In the genomic region with DNA sequence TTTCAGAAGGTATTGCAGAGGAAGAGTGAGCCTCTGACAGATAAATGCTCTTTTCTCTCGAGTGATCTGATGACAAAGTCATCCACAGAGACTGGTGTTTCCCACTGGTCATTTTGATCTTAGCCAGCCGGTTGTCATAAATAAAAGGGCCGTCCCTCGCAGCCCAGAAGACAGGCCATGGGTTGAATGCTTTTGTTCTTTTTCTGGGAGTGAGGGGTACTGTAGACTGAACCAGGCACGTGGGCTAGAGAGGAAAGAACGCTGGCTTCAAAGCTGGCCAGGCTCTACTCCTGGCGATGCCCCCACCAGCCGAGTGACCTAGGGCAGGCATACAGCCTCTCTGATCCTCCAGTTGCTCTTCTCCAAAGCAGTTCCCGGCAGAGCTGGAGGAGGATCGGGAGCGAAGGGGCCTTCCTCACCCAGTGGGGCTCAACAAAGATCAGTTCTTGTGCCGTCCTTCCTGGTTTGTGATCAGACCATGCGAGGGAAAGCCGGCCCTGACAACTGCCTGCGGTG, we compare ENCODE assay signal across 15 cellular contexts.
DNase-seq lines count a peak whose midpoint lies in the region; ATAC-seq, FAIRE-seq and TF ChIP-seq lines count a peak whose summit lies in the region.
"Had no signal": no experiment of that assay in that cellular context is flagged by ENCODE, and none has a peak within 500 bp of the region (broad histone marks: within the 10 kb centered on the region; RNA-seq: fewer than 3 reads in every experiment).

No MANE protein-coding gene starts in this region.

- in situ Hi-C loops in IMR-90 (cut with MboI; ENCODE audit: low sequenced_read_pairs): no loop called here

- H3K14ac ChIP-seq in IMR-90 (replicated peaks; ENCODE audit: low read depth, low read length) (peak overlapping the region; percentile 88), neuronal stem cell (ENCODE audit: low read length) (peak overlapping the region; percentile 28)

- H3K9ac ChIP-seq in IMR-90 (ENCODE audit: low read depth, low read length): no peak overlapping the region
- H3K9ac ChIP-seq in neuronal stem cell (ENCODE audit: low read depth, low read length, poor library complexity): peak overlapping the region; percentile 24
- H3K9ac ChIP-seq in smooth muscle cell (ENCODE audit: low read depth): no peak overlapping the region

- peaks cover 20% of the 10 kb centered on the region for H3K4me1 ChIP-seq in IMR-90 (ENCODE audit: control insufficient read depth, insufficient read depth, low read length)
- no peaks in the 10 kb centered on the region for H3K4me1 ChIP-seq in neuronal stem cell (ENCODE audit: control insufficient read depth in 2 of 2, insufficient read depth in 1 of 2, low read depth in 1 of 2, low read length in 2 of 2)
- H3K4me1 ChIP-seq in smooth muscle cell (ENCODE audit: low read depth): no peaks in the 10 kb centered on the region

- DNase-seq in IMR-90 (no peak), coronary artery (ENCODE audit: low spot score) (no peak), neuronal stem cell (ENCODE audit: low spot score) (no peak), smooth muscle cell (lab: John Stamatoyannopoulos, UW; ENCODE audit: unreplicated experiment) (no peak), SW 1271 (lab: John Stamatoyannopoulos, UW) (no peak), hepatic stellate cell (ENCODE audit: low spot score) (no peak), H54 (ENCODE audit: insufficient read length, low spot score) (no peak), NAMALWA (ENCODE audit: low spot score) (no peak)
- DNase-seq: CD8-positive, alpha-beta memory T cell; GF-D8; H7; Kasumi-1; NCI-H1417 treated with DMSO at 0.1 percent for 48 hours; NCI-H2029; SIG-M5 had no signal

- TF ChIP-seq POLR2A in IMR-90 (IDR thresholded peaks at IDR 0.05; ENCODE audit: low read depth, low read length) (no peak), H54 (IDR thresholded peaks at IDR 0.05; ENCODE audit: low read depth, low read length) (no peak)

- peak overlapping the region; percentile 64 for H3K18ac ChIP-seq in IMR-90 (ENCODE audit: low read depth, low read length)
- peak overlapping the region; percentile 53 for H3K18ac ChIP-seq in neuronal stem cell (ENCODE audit: low read length)

- H3K4ac ChIP-seq in IMR-90 (ENCODE audit: low read depth, low read length) (peak overlapping the region; percentile 96), neuronal stem cell (ENCODE audit: low read length) (no peak overlapping the region)

- H2BK20ac ChIP-seq in IMR-90 (ENCODE audit: low read depth, low read length): peak overlapping the region; percentile 98

- peak overlapping the region; percentile 76 for H2AFZ ChIP-seq in IMR-90 (replicated peaks; ENCODE audit: low read length, poor library complexity)
- H2AFZ ChIP-seq in neuronal stem cell (ENCODE audit: low read length): no peak overlapping the region
- H2AFZ ChIP-seq in smooth muscle cell (ENCODE audit: low read depth): peak overlapping the region; percentile 44

- H3K56ac ChIP-seq in IMR-90 (ENCODE audit: extremely low read depth, insufficient read depth, low read length): no peak overlapping the region

- no peaks in the 10 kb centered on the region for H3F3A ChIP-seq in smooth muscle cell (ENCODE audit: low read depth)

- H3K4me2 ChIP-seq in IMR-90 (ENCODE audit: low read depth, low read length) (no peak overlapping the region), neuronal stem cell (ENCODE audit: insufficient read depth, low read length, poor library complexity, severe bottlenecking) (no peak overlapping the region), smooth muscle cell (peak overlapping the region; percentile 25)

- TF ChIP-seq CTCF in IMR-90 (conservative IDR thresholded peaks at IDR 0.05; ENCODE audit: low read depth, low read length) (no peak), coronary artery (IDR thresholded peaks at IDR 0.05) (no peak), smooth muscle cell (IDR thresholded peaks at IDR 0.05; ENCODE audit: borderline replicate concordance, insufficient read depth, poor library complexity, severe bottlenecking) (no peak)

- no peak overlapping the region for H2BK12ac ChIP-seq in neuronal stem cell (ENCODE audit: low read length)

- H3K4me3 ChIP-seq in IMR-90 (ENCODE audit: insufficient read depth, low read depth, low read length) (no peak overlapping the region), coronary artery (no peak overlapping the region), neuronal stem cell (ENCODE audit: low read length in 2 of 2) (no peak overlapping the region), smooth muscle cell (no peak overlapping the region)

- H3K27me3 ChIP-seq in IMR-90 (ENCODE audit: control insufficient read depth, insufficient read depth, low read length): peaks cover 7% of the 10 kb centered on the region; the same call in 1 of the 2 replicates
- H3K27me3 ChIP-seq in neuronal stem cell (ENCODE audit: control insufficient read depth in 3 of 3, insufficient read depth in 3 of 3, low read depth in 1 of 3, low read length in 3 of 3): peaks cover 0 to 62% (median 0%) of the 10 kb centered on the region in 3 experiments
- no peaks in the 10 kb centered on the region for H3K27me3 ChIP-seq in smooth muscle cell (ENCODE audit: low read depth)

- peak overlapping the region; percentile 88 for H2AK9ac ChIP-seq in IMR-90 (replicated peaks; ENCODE audit: low read depth, low read length, poor library complexity)

- H4K8ac ChIP-seq in IMR-90 (ENCODE audit: low read depth in 2 of 2, low read length in 2 of 2) (peak overlapping the region; percentile 72 to 93), neuronal stem cell (ENCODE audit: low read depth, low read length) (no peak overlapping the region)

- H3K79me2 ChIP-seq in smooth muscle cell (ENCODE audit: low read depth): no peaks in the 10 kb centered on the region

- H4K5ac ChIP-seq in IMR-90 (ENCODE audit: low read depth, low read length): peak overlapping the region; percentile 77

- CTCF ChIA-PET in IMR-90 (lab: Yijun Ruan, JAX): interaction anchor here (1.7 kb wide), 1 partner anchor 18 kb away, joined by 6 read pairs; no protein-coding TSS in a partner anchor

- H3K9me1 ChIP-seq in IMR-90 (ENCODE audit: insufficient read depth, low read length): peaks cover 14% of the 10 kb centered on the region

- H3K36me3 ChIP-seq in IMR-90 (ENCODE audit: control insufficient read depth, insufficient read depth, low read length): no peaks in the 10 kb centered on the region
- no peaks in the 10 kb centered on the region for H3K36me3 ChIP-seq in neuronal stem cell (replicated peaks in 1 of 2; ENCODE audit: control insufficient read depth in 2 of 2, insufficient read depth in 2 of 2, low read length in 2 of 2)
- H3K36me3 ChIP-seq in smooth muscle cell (ENCODE audit: low read depth): no peaks in the 10 kb centered on the region

- H4K20me1 ChIP-seq in IMR-90 (ENCODE audit: insufficient read depth, low read length): no peaks in the 10 kb centered on the region
- H4K20me1 ChIP-seq in smooth muscle cell (ENCODE audit: low read depth): no peaks in the 10 kb centered on the region

- WGBS in IMR-90 (ENCODE audit: extremely low coverage in 2 of 2, insufficient read length in 1 of 2), 2 experiments: 92% methylated on average over 9 of the region's 15 CpGs; no CpG with 5 or more reads in 1 of the 2 experiments
- no CpG with 5 or more reads among the region's 15 CpGs for WGBS in neuronal stem cell (ENCODE audit: extremely low coverage in 2 of 2, insufficient read length in 2 of 2, insufficient replicate concordance in 1 of 2), 2 donors
- WGBS in smooth muscle cell (ENCODE audit: low lambda C conversion rate): 56% methylated on average over 15 of the region's 15 CpGs

- no TSS peak for BruUV-seq in IMR-90 (replicated peaks; lab: Mats Ljungman, UMichigan)

- H4K91ac ChIP-seq in IMR-90 (ENCODE audit: insufficient read depth, low read depth, low read length) (peak overlapping the region; percentile 93), neuronal stem cell (ENCODE audit: low read depth, low read length, poor library complexity) (no peak overlapping the region)

- H2AK5ac ChIP-seq in IMR-90 (ENCODE audit: low read depth, low read length) (peak overlapping the region; percentile 90), neuronal stem cell (ENCODE audit: low read depth, low read length) (no peak overlapping the region)

- H2BK15ac ChIP-seq in IMR-90 (ENCODE audit: low read depth, low read length): peak overlapping the region; percentile 90; the same call in 2 of the 3 replicates
- no peak overlapping the region for H2BK15ac ChIP-seq in neuronal stem cell (ENCODE audit: low read length)

- H3K23ac ChIP-seq in IMR-90 (ENCODE audit: low read depth, low read length) (peak overlapping the region; percentile 61; the same call in 1 of the 2 replicates), neuronal stem cell (ENCODE audit: low read depth, low read length, poor library complexity) (no peak overlapping the region)

- 0 out of 2 replicates have a peak, but pooled peaks cover 2% of the 10 kb centered on the region for H3K9me3 ChIP-seq in IMR-90 (ENCODE audit: control insufficient read depth, insufficient read depth, low read length)
- peaks cover 0 to 1% of the 10 kb centered on the region in 2 donors for H3K9me3 ChIP-seq in neuronal stem cell (replicated peaks in 1 of 2; ENCODE audit: control insufficient read depth in 2 of 2, insufficient read depth in 1 of 2, low read depth in 1 of 2, low read length in 2 of 2)
- no peaks in the 10 kb centered on the region for H3K9me3 ChIP-seq in smooth muscle cell (replicated peaks; ENCODE audit: low read depth)

- H3K27ac ChIP-seq in IMR-90 (ENCODE audit: insufficient read depth, low read length): peak overlapping the region; percentile 8; the same call in 1 of the 2 replicates
- H3K27ac ChIP-seq in coronary artery: peak overlapping the region; percentile 51 to 76
- H3K27ac ChIP-seq in neuronal stem cell (replicated peaks; ENCODE audit: low read length): no peak overlapping the region
- H3K27ac ChIP-seq in smooth muscle cell (ENCODE audit: low read depth): no peak overlapping the region

- dilution Hi-C loops in IMR-90 (cut with HindIII; ENCODE audit: low sequenced_read_pairs, unreplicated experiment): no loop called here

- ATAC-seq in IMR-90 (ENCODE audit: low read depth): no peak

- no peaks in the 10 kb centered on the region for H3K79me1 ChIP-seq in IMR-90 (ENCODE audit: low read depth in 1 of 2, low read length in 2 of 2)
- H3K79me1 ChIP-seq in neuronal stem cell (ENCODE audit: low read depth, low read length): no peaks in the 10 kb centered on the region

- peak overlapping the region; percentile 52 for H2BK5ac ChIP-seq in IMR-90 (ENCODE audit: low read depth, low read length, poor library complexity, severe bottlenecking)
- H2BK5ac ChIP-seq in neuronal stem cell (ENCODE audit: low read length): no peak overlapping the region

- intact Hi-C loops in IMR-90 (cut with micrococcal nuclease): no loop called here

- H2BK120ac ChIP-seq in IMR-90 (ENCODE audit: low read depth, low read length) (peak overlapping the region; percentile 97), neuronal stem cell (ENCODE audit: low read depth, low read length) (no peak overlapping the region)

- POLR2A ChIA-PET in IMR-90 (lab: Charles Lee; ENCODE audit: unreplicated experiment): no interaction called here

- no peak for TF ChIP-seq RAD21 in IMR-90 (IDR thresholded peaks at IDR 0.05; ENCODE audit: low read length)

- no peak for FAIRE-seq in H54 (lab: Jason Lieb, UNC)

TF ChIP-seq in IMR-90, 13 proteins besides CTCF, POLR2A, EP300 and RAD21 (continues in another document):
- TF ChIP-seq SMC3 (IDR thresholded peaks at IDR 0.05; ENCODE audit: low read depth, low read length) (no peak), FOS (IDR thresholded peaks at IDR 0.05; ENCODE audit: low read depth, low read length) (no peak), MAZ (IDR thresholded peaks at IDR 0.05; ENCODE audit: borderline replicate concordance, low read depth, low read length) (no peak)

Comparison
In these comparisons a context has a peak if more than half of its experiments do, and no peak if none do; other contexts are left out.
1. H3K27ac ChIP-seq: peak in IMR-90 (single experiment) and coronary artery (2 of 2); none in neuronal stem cell (single experiment) and smooth muscle cell (single experiment).